In the genomic region with DNA sequence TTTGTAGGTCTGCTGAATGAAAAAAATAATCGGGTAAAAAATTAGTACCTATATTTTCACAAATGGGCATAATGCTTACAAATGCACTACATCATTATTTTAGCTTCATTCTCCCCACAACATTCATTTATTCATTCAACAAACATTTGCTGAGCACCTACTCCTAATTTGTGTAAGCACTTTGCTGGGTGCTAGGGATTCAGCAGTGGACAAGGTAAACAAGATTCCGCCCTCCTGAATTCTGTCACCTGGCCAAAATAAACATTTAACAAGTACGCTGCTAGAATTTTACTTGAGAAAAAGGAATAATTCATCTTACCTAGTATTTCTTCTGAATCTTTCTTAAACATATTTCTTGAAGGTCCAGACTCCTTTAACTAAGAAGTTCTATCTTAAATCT, we compare ENCODE assay signal across 34 cellular contexts.
DNase-seq lines count a peak whose midpoint lies in the region; ATAC-seq and TF ChIP-seq lines count a peak whose summit lies in the region.
"Had no signal": no experiment of that assay in that cellular context is flagged by ENCODE, and none has a peak within 500 bp of the region (broad histone marks: within the 10 kb centered on the region; RNA-seq: fewer than 3 reads in every experiment).

No MANE protein-coding gene starts in this region.

- no peaks in the 10 kb centered on the region for H3K27me3 ChIP-seq in psoas muscle (ENCODE audit: insufficient read depth in 3 of 3, low read length in 2 of 3)
- H3K27me3 ChIP-seq: ascending aorta, gastroesophageal sphincter, upper lobe of left lung had no signal

- no peak for ATAC-seq in psoas muscle
- ATAC-seq: activated CD4-positive, CD25-positive, alpha-beta regulatory T cell treated with anti-CD3 and anti-CD28 coated beads, Interleukin-2, amount 50 U/mL, for 24 hours; gastroesophageal sphincter; mucosa of descending colon; natural killer cell treated with Interleukin-12 subunit alpha and Interleukin-12 subunit beta and Interleukin-15 and Interleukin-18, amount 100 ng/mL, for 72 hours; Right ventricle myocardium inferior had no signal

- 73 to 86% (median 78%) methylated on average over 3 of the region's 3 CpGs for WGBS in psoas muscle, 3 donors

- H3K9me3 ChIP-seq in psoas muscle: no peaks in the 10 kb centered on the region
- H3K9me3 ChIP-seq: ascending aorta, gastroesophageal sphincter, mucosa of descending colon, upper lobe of left lung had no signal

- H3K36me3 ChIP-seq in psoas muscle (ENCODE audit: insufficient read depth in 1 of 2, low read depth in 1 of 2): no peaks in the 10 kb centered on the region
- H3K36me3 ChIP-seq: ascending aorta, gastroesophageal sphincter, upper lobe of left lung had no signal

- H3K4me1 ChIP-seq in psoas muscle: peaks cover 68% of the 10 kb centered on the region

- TF ChIP-seq CTCF in epithelial cell of esophagus (IDR thresholded peaks at IDR 0.05; ENCODE audit: insufficient read depth, low read depth, low read length, missing control alignments) (no peak), psoas muscle (IDR thresholded peaks at IDR 0.05) (no peak)

- no peak overlapping the region for H3K4me3 ChIP-seq in epithelial cell of esophagus (ENCODE audit: low read length)
- no peak overlapping the region for H3K4me3 ChIP-seq in psoas muscle
- H3K4me3 ChIP-seq: ascending aorta, gastroesophageal sphincter, mucosa of descending colon, upper lobe of left lung had no signal

- intact Hi-C loops in psoas muscle (cut with DNase I): no loop called here

- H3K27ac ChIP-seq in psoas muscle: peak overlapping the region; percentile 68
- H3K27ac ChIP-seq: ascending aorta, GM23248, HL-60, KMS-11, upper lobe of left lung had no signal

- DNase-seq in NCI-H2196 (lab: John Stamatoyannopoulos, UW; ENCODE audit: unreplicated experiment) (peak; percentile 36), NCI-H2196 treated with DMSO at 0.1 percent for 48 hours (lab: John Stamatoyannopoulos, UW; ENCODE audit: unreplicated experiment) (no peak), NCI-H69 (lab: John Stamatoyannopoulos, UW) (peak; percentile 51), epithelial cell of esophagus (ENCODE audit: low read depth) (peak; percentile 22), psoas muscle (no peak), nucleus accumbens (lab: John Stamatoyannopoulos, UW) (no peak)
- DNase-seq in stimulated activated CD4-positive, alpha-beta T cell treated with anti-CD3 and anti-CD28 coated beads, Interleukin-4, amount 100 ng/mL, for 4 hours: no peak
- no peak for DNase-seq in effector CD8-positive, alpha-beta T cell (lab: John Stamatoyannopoulos, UW)
- DNase-seq: 8988T; activated CD4-positive, alpha-beta T cell treated with anti-CD3 and anti-CD28 coated beads, Interleukin-2, amount 50 U/mL, for 48 hours; activated gamma-delta T cell treated with Interleukin-2 at 50 U/mL for 16 hours; activated naive CD8-positive, alpha-beta T cell treated with anti-CD3 and anti-CD28 coated beads, Interleukin-2, amount 10 ng/mL, durations not matched to agents 7 days and 5 days; activated T-cell treated with anti-CD3 and anti-CD28 coated beads, Interleukin-2, amount 50 U/mL, for 48 hours; cerebellar nuclear complex; DND-41; GF-D8; GM23248; HFFc6; kidney glomerular epithelial cell; mammary epithelial cell; mucosa of descending colon; NCI-H1436 treated with DMSO at 0.1 percent for 48 hours; NCI-H2171 treated with DMSO at 0.1 percent for 48 hours; NCI-H524; small intestine; stimulated activated naive CD4-positive, alpha-beta T cell; upper lobe of left lung had no signal

Comparison
In these comparisons a context has a peak if more than half of its experiments do, and no peak if none do; other contexts are left out.
1. DNase-seq: peak in NCI-H2196 (single experiment), NCI-H69 (single experiment) and epithelial cell of esophagus (single experiment); none in NCI-H2196 treated with DMSO at 0.1 percent for 48 hours (single experiment), psoas muscle (0 of 2), nucleus accumbens (0 of 56), stimulated activated CD4-positive, alpha-beta T cell treated with anti-CD3 and anti-CD28 coated beads, Interleukin-4, amount 100 ng/mL, for 4 hours (0 of 2) and effector CD8-positive, alpha-beta T cell (single experiment).